8 cellular contexts compared by ENCODE assay signal in the genomic region with DNA sequence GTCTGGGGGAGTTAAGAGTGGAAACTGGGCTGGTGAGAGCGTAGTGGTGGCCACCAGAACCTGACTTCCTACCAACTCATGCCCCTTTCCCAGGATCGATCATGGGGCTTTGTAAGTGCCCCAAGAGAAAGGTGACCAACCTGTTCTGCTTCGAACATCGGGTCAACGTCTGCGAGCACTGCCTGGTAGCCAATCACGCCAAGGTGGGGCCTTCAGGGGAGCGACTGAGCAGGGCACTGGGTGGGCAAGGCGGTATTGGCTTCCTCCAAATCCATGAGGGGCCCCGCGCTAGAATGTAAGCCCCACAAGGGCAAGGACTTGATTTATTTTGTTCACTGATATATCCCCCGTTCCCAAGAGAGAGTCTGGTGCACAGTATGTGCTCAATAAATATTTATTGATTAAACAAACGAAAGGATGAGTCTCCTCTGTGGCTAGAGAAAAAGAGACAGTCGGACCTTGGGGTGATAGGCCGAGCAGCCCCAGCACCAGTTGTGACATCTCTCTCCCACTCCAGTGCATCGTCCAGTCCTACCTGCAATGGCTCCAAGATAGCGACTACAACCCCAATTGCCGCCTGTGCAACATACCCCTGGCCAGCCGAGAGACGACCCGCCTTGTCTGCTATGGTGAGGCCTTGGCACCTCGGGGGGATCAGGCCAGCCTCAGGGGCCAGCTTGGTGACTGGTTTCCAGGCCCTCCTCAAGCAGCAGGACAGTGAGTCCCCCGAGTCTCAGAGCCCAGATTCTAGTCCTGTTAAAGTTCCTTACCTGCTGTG. TPM values are rescaled to one million over a fixed set of nuclear protein-coding genes. Genes with fewer than 3 reads are reported as not detected.
DNase-seq lines count a peak whose midpoint lies in the region; ATAC-seq and TF ChIP-seq lines count a peak whose summit lies in the region.

No MANE protein-coding gene starts in this region.

- TF ChIP-seq EP300 in neural cell (conservative IDR thresholded peaks at IDR 0.05; ENCODE audit: poor library complexity, severe bottlenecking): no peak

- peaks cover 22% of the 10 kb centered on the region for H3K36me3 ChIP-seq in CD8-positive, alpha-beta T cell (ENCODE audit: insufficient read depth, low read length)
- H3K36me3 ChIP-seq in HUES64 (ENCODE audit: insufficient read depth, low read length) (peaks cover 63% of the 10 kb centered on the region), neural cell (ENCODE audit: insufficient read depth, low read length) (no peaks in the 10 kb centered on the region)

- H3K4me2 ChIP-seq in neural cell (ENCODE audit: low read length): peak overlapping the region; percentile 88

- H3K27me3 ChIP-seq in CD8-positive, alpha-beta T cell (ENCODE audit: insufficient read depth, low read length): no peaks in the 10 kb centered on the region
- H3K27me3 ChIP-seq in HUES64 (ENCODE audit: insufficient read depth, low read length): no peaks in the 10 kb centered on the region
- no peaks in the 10 kb centered on the region for H3K27me3 ChIP-seq in neural cell (ENCODE audit: insufficient read depth, low read depth, low read length)

- H2AFZ ChIP-seq in neural cell (ENCODE audit: low read depth, low read length): peak overlapping the region; percentile 65

- H3K9me2 ChIP-seq in neural cell (ENCODE audit: insufficient read depth, low read length): no peaks in the 10 kb centered on the region

- WGBS in HUES64: 56% methylated on average over 23 of the region's 23 CpGs

- H3K27ac ChIP-seq in CD8-positive, alpha-beta T cell (ENCODE audit: low read depth, low read length): peak overlapping the region; percentile 90
- peak overlapping the region; percentile 97 for H3K27ac ChIP-seq in HUES64 (ENCODE audit: low read depth, low read length)
- peak overlapping the region; percentile 94 to 97 for H3K27ac ChIP-seq in coronary artery
- H3K27ac ChIP-seq in neural cell (ENCODE audit: low read length): peak overlapping the region; percentile 85

- H3K4me1 Mint-ChIP-seq in CD8-positive, alpha-beta T cell (ENCODE audit: low read depth): peaks cover 27% of the 10 kb centered on the region

- no peak for ATAC-seq in CD8-positive, alpha-beta T cell
- ATAC-seq in GM18870 (IDR thresholded peaks at IDR 0.05; ENCODE audit: unreplicated experiment): no peak

- DNase-seq in CD8-positive, alpha-beta T cell: no peak
- DNase-seq in coronary artery (ENCODE audit: low spot score): no peak
- DNase-seq in cortex of kidney (lab: John Stamatoyannopoulos, UW): no peak
- DNase-seq in stimulated activated CD4-positive, alpha-beta T cell treated with anti-CD3 and anti-CD28 coated beads, Interleukin-2, amount 100 ng/mL, for 48 hours: no peak
- DNase-seq in hypothalamus (lab: John Stamatoyannopoulos, UW): no peak

- intact Hi-C loops in CD8-positive, alpha-beta T cell (cut with DNase I, micrococcal nuclease): loop anchor here (1.0 to 10.0 kb wide), 12 partner anchors 12 to 1260 kb away; a partner anchor contains a TSS

- TF ChIP-seq CTCF in CD8-positive, alpha-beta T cell (IDR thresholded peaks at IDR 0.05): no peak
- TF ChIP-seq CTCF in coronary artery (IDR thresholded peaks at IDR 0.05) (no peak), neural cell (IDR thresholded peaks at IDR 0.05; ENCODE audit: poor library complexity, severe bottlenecking) (no peak)

- H4K20me1 ChIP-seq in neural cell (ENCODE audit: insufficient read depth): no peaks in the 10 kb centered on the region

- no peak for TF ChIP-seq RAD21 in neural cell (conservative IDR thresholded peaks at IDR 0.05)

- CTCF ChIA-PET in CD8-positive, alpha-beta T cell (lab: Charles Lee): interaction anchor here (0.8 to 2.6 kb wide), 5 partner anchors 12 to 72 kb away, joined by 3 to 12 read pairs (median 5); a partner anchor contains a TSS

- peak overlapping the region; percentile 87 for H3K4me3 ChIP-seq in CD8-positive, alpha-beta T cell (ENCODE audit: low read depth, low read length)
- H3K4me3 ChIP-seq in HUES64 (ENCODE audit: low read length) (peak overlapping the region; percentile 91), coronary artery (peak overlapping the region; percentile 85), neural cell (ENCODE audit: low read length) (peak overlapping the region; percentile 84)

- no peaks in the 10 kb centered on the region for H3K9me3 Mint-ChIP-seq in CD8-positive, alpha-beta T cell

- peaks cover 23% of the 10 kb centered on the region for H3K79me2 ChIP-seq in neural cell (replicated peaks; ENCODE audit: insufficient read depth, low read length)

- no peaks in the 10 kb centered on the region for H3K9me3 ChIP-seq in CD8-positive, alpha-beta T cell (ENCODE audit: low read length)
- H3K9me3 ChIP-seq in HUES64 (ENCODE audit: insufficient read depth, low read depth, low read length) (no peaks in the 10 kb centered on the region), neural cell (ENCODE audit: low read length) (no peaks in the 10 kb centered on the region)

- H3F3A ChIP-seq in neural cell (ENCODE audit: insufficient read depth, low read length, poor library complexity, severe bottlenecking): no peaks in the 10 kb centered on the region

- peaks cover 43% of the 10 kb centered on the region for H3K36me3 Mint-ChIP-seq in CD8-positive, alpha-beta T cell

- H3K27me3 Mint-ChIP-seq in CD8-positive, alpha-beta T cell (ENCODE audit: low read depth): no peaks in the 10 kb centered on the region

- peak overlapping the region; percentile 99 for H3K27ac Mint-ChIP-seq in CD8-positive, alpha-beta T cell

- H3K9ac ChIP-seq in HUES64 (ENCODE audit: low read depth, low read length): peak overlapping the region; percentile 97
- H3K9ac ChIP-seq in neural cell (ENCODE audit: low read length): peak overlapping the region; percentile 84

- peak overlapping the region; percentile 93 for H3K4me3 Mint-ChIP-seq in CD8-positive, alpha-beta T cell

- POLR2A ChIA-PET in CD8-positive, alpha-beta T cell (lab: Charles Lee): interaction anchor here (1.2 to 2.2 kb wide), 4 partner anchors 12 to 50 kb away, joined by 3 to 12 read pairs (median 9); a partner anchor contains a TSS

- peaks cover 17% of the 10 kb centered on the region for H3K4me1 ChIP-seq in CD8-positive, alpha-beta T cell (ENCODE audit: insufficient read depth, low read length)
- H3K4me1 ChIP-seq in HUES64 (ENCODE audit: insufficient read depth, low read length): peaks cover 6% of the 10 kb centered on the region; the same call in 1 of the 2 replicates

TF ChIP-seq in neural cell, 6 proteins besides CTCF, POLR2A, EP300 and RAD21:
- no peak for TF ChIP-seq SMC3 (conservative IDR thresholded peaks at IDR 0.05; ENCODE audit: poor library complexity)
- TF ChIP-seq, protein P1, sequence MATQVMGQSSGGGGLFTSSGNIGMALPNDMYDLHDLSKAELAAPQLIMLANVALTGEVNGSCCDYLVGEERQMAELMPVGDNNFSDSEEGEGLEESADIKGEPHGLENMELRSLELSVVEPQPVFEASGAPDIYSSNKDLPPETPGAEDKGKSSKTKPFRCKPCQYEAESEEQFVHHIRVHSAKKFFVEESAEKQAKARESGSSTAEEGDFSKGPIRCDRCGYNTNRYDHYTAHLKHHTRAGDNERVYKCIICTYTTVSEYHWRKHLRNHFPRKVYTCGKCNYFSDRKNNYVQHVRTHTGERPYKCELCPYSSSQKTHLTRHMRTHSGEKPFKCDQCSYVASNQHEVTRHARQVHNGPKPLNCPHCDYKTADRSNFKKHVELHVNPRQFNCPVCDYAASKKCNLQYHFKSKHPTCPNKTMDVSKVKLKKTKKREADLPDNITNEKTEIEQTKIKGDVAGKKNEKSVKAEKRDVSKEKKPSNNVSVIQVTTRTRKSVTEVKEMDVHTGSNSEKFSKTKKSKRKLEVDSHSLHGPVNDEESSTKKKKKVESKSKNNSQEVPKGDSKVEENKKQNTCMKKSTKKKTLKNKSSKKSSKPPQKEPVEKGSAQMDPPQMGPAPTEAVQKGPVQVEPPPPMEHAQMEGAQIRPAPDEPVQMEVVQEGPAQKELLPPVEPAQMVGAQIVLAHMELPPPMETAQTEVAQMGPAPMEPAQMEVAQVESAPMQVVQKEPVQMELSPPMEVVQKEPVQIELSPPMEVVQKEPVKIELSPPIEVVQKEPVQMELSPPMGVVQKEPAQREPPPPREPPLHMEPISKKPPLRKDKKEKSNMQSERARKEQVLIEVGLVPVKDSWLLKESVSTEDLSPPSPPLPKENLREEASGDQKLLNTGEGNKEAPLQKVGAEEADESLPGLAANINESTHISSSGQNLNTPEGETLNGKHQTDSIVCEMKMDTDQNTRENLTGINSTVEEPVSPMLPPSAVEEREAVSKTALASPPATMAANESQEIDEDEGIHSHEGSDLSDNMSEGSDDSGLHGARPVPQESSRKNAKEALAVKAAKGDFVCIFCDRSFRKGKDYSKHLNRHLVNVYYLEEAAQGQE (IDR thresholded peaks at IDR 0.05; ENCODE audit: borderline replicate concordance): no peak
- no peak for TF ChIP-seq POLR2AphosphoS5 (IDR thresholded peaks at IDR 0.05)
- no peak for TF ChIP-seq TAF1 (IDR thresholded peaks at IDR 0.05; ENCODE audit: low read depth)
- no peak for TF ChIP-seq EZH2 (IDR thresholded peaks at IDR 0.05; ENCODE audit: borderline replicate concordance, insufficient read depth, low read length, poor library complexity, severe bottlenecking)
- no peak for TF ChIP-seq MXI1 (conservative IDR thresholded peaks at IDR 0.05; ENCODE audit: poor library complexity, severe bottlenecking)

RNA-seq across cellular contexts. Expression of a gene that starts 0.8 kb away (rescaled TPM):
- total RNA-seq in CD8-positive, alpha-beta T cell: 10 to 100 TPM; 52.3 to 52.6 TPM
- 23.3 TPM for polyA plus RNA-seq in HUES64 (2013, experiment 1 of 2)
- polyA plus RNA-seq in HUES64 (2013, experiment 2 of 2): 30.1 TPM
- 39.7 and 42.0 TPM in 2 replicates for polyA plus RNA-seq in neural cell
- polyA minus RNA-seq in neural cell: 18.3 and 19.9 TPM in 2 replicates

RNA-seq across cellular contexts. Expression of a gene that starts 0.9 kb away (rescaled TPM):
- total RNA-seq in CD8-positive, alpha-beta T cell: 1 to 10 TPM in 1 of 2 experiments, under 1 TPM in 1; 0.76 to 1.2 TPM
- polyA plus RNA-seq in HUES64 (2013, experiment 1 of 2): 65.8 TPM
- polyA plus RNA-seq in HUES64 (2013, experiment 2 of 2): 60.2 TPM
- polyA plus RNA-seq in neural cell: 2.3 and 2.4 TPM in 2 replicates
- polyA minus RNA-seq in neural cell: 0.49 and 0.69 TPM in 2 replicates

RNA-seq across cellular contexts. Expression of a gene that starts 11.2 kb away (rescaled TPM):
- 100 to 1,000 TPM; 221 to 263 TPM for total RNA-seq in CD8-positive, alpha-beta T cell
- polyA plus RNA-seq in HUES64 (2013, experiment 1 of 2): 65.5 TPM
- polyA plus RNA-seq in HUES64 (2013, experiment 2 of 2): 55.0 TPM
- 230 and 313 TPM in 2 replicates for polyA plus RNA-seq in neural cell
- 124 and 237 TPM in 2 replicates for polyA minus RNA-seq in neural cell

RNA-seq across cellular contexts. Expression of a gene that starts 26.4 kb away (rescaled TPM):
- total RNA-seq in CD8-positive, alpha-beta T cell: 1 to 10 TPM; 5.4 to 6.1 TPM
- 0.35 TPM for polyA plus RNA-seq in HUES64 (2013, experiment 1 of 2)
- polyA plus RNA-seq in HUES64 (2013, experiment 2 of 2): 1.3 TPM
- not detected in 2 replicates for polyA plus RNA-seq in neural cell
- not detected in 2 replicates for polyA minus RNA-seq in neural cell

RNA-seq across cellular contexts. Expression of a gene that starts 26.9 kb away (rescaled TPM):
- 10 to 100 TPM; 20.7 to 23.8 TPM for total RNA-seq in CD8-positive, alpha-beta T cell
- polyA plus RNA-seq in HUES64 (2013, experiment 1 of 2): 52.4 TPM
- 60.2 TPM for polyA plus RNA-seq in HUES64 (2013, experiment 2 of 2)
- polyA plus RNA-seq in neural cell: 78.4 and 99.5 TPM in 2 replicates
- polyA minus RNA-seq in neural cell: 70.7 and 78.2 TPM in 2 replicates
